In the genomic region with DNA sequence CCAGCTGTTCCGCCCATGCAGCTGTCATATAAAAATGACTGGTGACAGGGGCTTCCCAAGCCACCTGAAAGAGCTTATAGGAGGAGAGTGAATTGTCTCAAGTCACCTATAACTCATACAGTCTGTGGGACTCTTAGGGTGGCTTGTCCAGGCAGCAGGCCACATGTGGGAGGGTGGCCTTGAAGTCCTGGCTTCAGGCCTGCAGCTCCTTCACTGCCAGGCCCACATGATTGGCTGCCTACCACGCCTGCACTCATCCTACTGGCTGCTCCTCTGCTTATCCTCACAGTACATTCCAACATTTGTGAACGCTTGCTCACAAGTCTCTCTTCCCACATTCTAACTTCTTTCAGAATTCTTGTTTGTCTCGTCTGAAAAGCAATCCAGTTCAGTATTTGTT, we compare ENCODE assay signal across 13 cellular contexts. TPM values are rescaled to one million over a fixed set of nuclear protein-coding genes. Genes with fewer than 3 reads are reported as not detected.
DNase-seq lines count a peak whose midpoint lies in the region; ATAC-seq and TF ChIP-seq lines count a peak whose summit lies in the region.
"Had no signal": no experiment of that assay in that cellular context is flagged by ENCODE, and none has a peak within 500 bp of the region (broad histone marks: within the 10 kb centered on the region; RNA-seq: fewer than 3 reads in every experiment).

No MANE protein-coding gene starts in this region.

- TF ChIP-seq POLR2A in adrenal gland (IDR thresholded peaks at IDR 0.05) = peak in 1 of 2 donors; percentile 27
- TF ChIP-seq POLR2A in ovary (IDR thresholded peaks at IDR 0.05) = no peak

- intact Hi-C loops in adrenal gland (cut with DNase I) = no loop called here
- intact Hi-C loops in Right ventricle myocardium superior (cut with DNase I) = no loop called here
- intact Hi-C loops in ovary (cut with DNase I) = no loop called here

- no peak overlapping the region for H2AFZ ChIP-seq in hepatocyte

- peak; percentile 91 for ATAC-seq in Right ventricle myocardium superior (ENCODE audit: poor library complexity)

- WGBS in adrenal gland, 4 donors = 43 to 52% (median 50%) methylated on average over 4 of the region's 4 CpGs
- WGBS in ovary, 3 donors = 24 to 29% (median 26%) methylated on average over 4 of the region's 4 CpGs
- WGBS in hepatocyte (ENCODE audit: low lambda C conversion rate, missing lambda C conversion rate) = 75% methylated on average over 4 of the region's 4 CpGs

- H3K27ac ChIP-seq in adrenal gland = peak overlapping the region in 2 of 5 donors; percentile 40 to 50
- H3K27ac ChIP-seq in ovary = peak overlapping the region in 1 of 2 donors; percentile 13
- H3K27ac ChIP-seq in hepatocyte = no peak overlapping the region
- H3K27ac ChIP-seq: HL-60, WERI-Rb-1 had no signal

- H3K9me2 ChIP-seq in hepatocyte (replicated peaks; ENCODE audit: insufficient read depth) = no peaks in the 10 kb centered on the region

- TF ChIP-seq EP300 in ovary (IDR thresholded peaks at IDR 0.05) = no peak

- no peak for TF ChIP-seq CTCF in AG09309 (IDR thresholded peaks at IDR 0.05; ENCODE audit: control insufficient read depth, insufficient read depth, low read depth, low read length, missing control alignments)
- no peak for TF ChIP-seq CTCF in adrenal gland (IDR thresholded peaks at IDR 0.05)
- no peak for TF ChIP-seq CTCF in ovary (IDR thresholded peaks at IDR 0.05)
- TF ChIP-seq CTCF in hepatocyte (IDR thresholded peaks at IDR 0.05; ENCODE audit: poor library complexity) = no peak

- H3K4me1 ChIP-seq in adrenal gland (replicated peaks in 1 of 2) (no peaks in the 10 kb centered on the region), ovary (ENCODE audit: insufficient read depth) (peaks cover 7% of the 10 kb centered on the region), hepatocyte (ENCODE audit: insufficient read depth) (peaks cover 12% of the 10 kb centered on the region)

- H3K4me2 ChIP-seq in hepatocyte = no peak overlapping the region

- H3K27me3 ChIP-seq in adrenal gland (no peaks in the 10 kb centered on the region), ovary (no peaks in the 10 kb centered on the region), hepatocyte (no peaks in the 10 kb centered on the region)
- H3K27me3 ChIP-seq: suprapubic skin had no signal

- H3K4me3 ChIP-seq in AG09309 (ENCODE audit: control insufficient read depth, low read depth, low read length) = no peak overlapping the region
- H3K4me3 ChIP-seq in adrenal gland = no peak overlapping the region
- no peak overlapping the region for H3K4me3 ChIP-seq in ovary
- H3K4me3 ChIP-seq in hepatocyte = no peak overlapping the region
- H3K4me3 ChIP-seq: suprapubic skin had no signal

- H4K20me1 ChIP-seq in hepatocyte (ENCODE audit: insufficient read depth, poor library complexity, severe bottlenecking) = no peaks in the 10 kb centered on the region

- H3K36me3 ChIP-seq in adrenal gland (replicated peaks in 1 of 2) = no peaks in the 10 kb centered on the region
- H3K36me3 ChIP-seq in ovary = no peaks in the 10 kb centered on the region
- no peaks in the 10 kb centered on the region for H3K36me3 ChIP-seq in hepatocyte (replicated peaks; ENCODE audit: insufficient read depth, low read depth)
- H3K36me3 ChIP-seq: suprapubic skin, WERI-Rb-1 had no signal

- no peaks in the 10 kb centered on the region for H3K9me3 ChIP-seq in adrenal gland (replicated peaks in 1 of 3)
- no peaks in the 10 kb centered on the region for H3K9me3 ChIP-seq in ovary
- H3K9me3 ChIP-seq in hepatocyte (ENCODE audit: low read depth) = no peaks in the 10 kb centered on the region
- H3K9me3 ChIP-seq: suprapubic skin had no signal

- DNase-seq in AG09309 (ENCODE audit: low read depth) (peak; percentile 52), adrenal gland (peak; percentile 45 to 87 (median 83)), Right ventricle myocardium superior (peak; percentile 66), ovary (peak; percentile 73 to 90 (median 79)), NCI-H2029 (lab: John Stamatoyannopoulos, UW) (no peak), NCI-H2196 (lab: John Stamatoyannopoulos, UW; ENCODE audit: unreplicated experiment) (no peak), NCI-H2107 (lab: John Stamatoyannopoulos, UW) (no peak), hepatocyte (ENCODE audit: low spot score) (no peak)
- DNase-seq: activated CD8-positive, alpha-beta memory T cell treated with anti-CD3 and anti-CD28 coated beads, Interleukin-2, amount 50 U/mL, for 48 hours; NCI-H2171 treated with DMSO at 0.1 percent for 48 hours; WERI-Rb-1 had no signal

- H3K79me2 ChIP-seq in hepatocyte = no peaks in the 10 kb centered on the region

RNA-seq across cellular contexts. Expression of a gene that starts 41.1 kb away (rescaled TPM):
- total RNA-seq in adrenal gland (10 to 100 TPM; 15.8 to 75.5 (median 21.8) TPM), Right ventricle myocardium superior (31.6 TPM), ovary (100 to 1,000 TPM in 2 of 7 donors, 10 to 100 TPM in 5; 26.3 to 109 (median 48.7) TPM), hepatocyte (111 and 112 TPM in 2 replicates)
- polyA plus RNA-seq in adrenal gland (10 to 100 TPM in 2 of 3 donors, 1 to 10 TPM in 1; 9.5 to 14.6 (median 10.9) TPM), ovary (10 to 100 TPM; 11.3 to 21.4 TPM), hepatocyte (19.9 and 22.7 TPM in 2 replicates)

Comparison
In these comparisons a context has a peak if more than half of its experiments do, and no peak if none do; other contexts are left out.
1. DNase-seq: peak in AG09309 (single experiment), adrenal gland (7 of 7), Right ventricle myocardium superior (single experiment) and ovary (5 of 5); none in NCI-H2029 (single experiment), NCI-H2196 (single experiment), NCI-H2107 (single experiment) and hepatocyte (single experiment).